Comparison of ENCODE assay signal across 21 cellular contexts in genomic region chr22:37664249-37665101, GRCh38. TPM values are rescaled to one million over a fixed set of nuclear protein-coding genes. Genes with fewer than 3 reads are reported as not detected.
DNase-seq lines count a peak whose midpoint lies in the region; ATAC-seq and TF ChIP-seq lines count a peak whose summit lies in the region.
"Had no signal": no experiment of that assay in that cellular context is flagged by ENCODE, and none has a peak within 500 bp of the region (broad histone marks: within the 10 kb centered on the region; RNA-seq: fewer than 3 reads in every experiment).

No MANE protein-coding gene starts in this region.

- no TSS peak for BruUV-seq in MCF 10A (replicated peaks; lab: Mats Ljungman, UMichigan)

- no peaks in the 10 kb centered on the region for H3K9me3 ChIP-seq in breast epithelium

- no peak for TF ChIP-seq POLR2A in breast epithelium (IDR thresholded peaks at IDR 0.05)

- ATAC-seq in HG03432 (IDR thresholded peaks at IDR 0.05; ENCODE audit: unreplicated experiment) (no peak), GM18867 (IDR thresholded peaks at IDR 0.05; ENCODE audit: unreplicated experiment) (no peak)
- ATAC-seq: HCT116, SK-N-SH treated with all-trans-retinoic acid at 6 μM for 48 hours had no signal

- H3K36me3 ChIP-seq in breast epithelium: no peaks in the 10 kb centered on the region

- DNase-seq in breast epithelium (ENCODE audit: low spot score in 2 of 2): peak in 1 of 2 donors; percentile 72
- DNase-seq in MCF 10A (ENCODE audit: unreplicated experiment): no peak
- DNase-seq in fibroblast of gingiva (ENCODE audit: low read depth): peak; percentile 29
- no peak for DNase-seq in neural crest cell (ENCODE audit: low read depth, low spot score)
- peak; percentile 96 for DNase-seq in superior temporal gyrus (ENCODE audit: extremely low spot score)
- no peak for DNase-seq in NCI-H510A (lab: John Stamatoyannopoulos, UW)
- DNase-seq: activated CD4-positive, alpha-beta T cell treated with anti-CD3 and anti-CD28 coated beads for 4 hours; activated CD8-positive, alpha-beta memory T cell treated with anti-CD3 and anti-CD28 coated beads, Interleukin-2, amount 50 U/mL, for 48 hours; activated naive CD4-positive, alpha-beta T cell; CD4-positive, alpha-beta T cell; NCI-H2029; NCI-H526; OCI-M1; stimulated activated CD4-positive, alpha-beta T cell treated with anti-CD3 and anti-CD28 coated beads, Interleukin-4, amount 100 ng/mL, for 1 hour; stimulated activated CD8-positive, alpha-beta memory T cell treated with anti-CD3 and anti-CD28 coated beads, Interleukin-4, amount 100 ng/mL, for 48 hours had no signal

- intact Hi-C loops in breast epithelium (cut with DNase I; ENCODE audit: low total_unique reads): no loop called here
- intact Hi-C loops in MCF 10A (cut with micrococcal nuclease): no loop called here

- H3K36me3 Mint-ChIP-seq in MCF 10A (ENCODE audit: insufficient read depth, unreplicated experiment) (peaks cover 31% of the 10 kb centered on the region), neural crest cell (ENCODE audit: low read depth) (peaks cover 9% of the 10 kb centered on the region)

- H3K9me3 Mint-ChIP-seq in MCF 10A (ENCODE audit: unreplicated experiment) (no peaks in the 10 kb centered on the region), neural crest cell (no peaks in the 10 kb centered on the region)
- H3K9me3 Mint-ChIP-seq: CD4-positive, alpha-beta T cell; nephron had no signal

- H3K4me3 Mint-ChIP-seq in MCF 10A (ENCODE audit: unreplicated experiment): no peak overlapping the region
- H3K4me3 Mint-ChIP-seq in neural crest cell: peak overlapping the region; percentile 80
- H3K4me3 Mint-ChIP-seq: CD4-positive, alpha-beta T cell; nephron had no signal

- peaks cover 10% of the 10 kb centered on the region for H3K4me1 Mint-ChIP-seq in MCF 10A (ENCODE audit: insufficient read depth, unreplicated experiment)
- H3K4me1 Mint-ChIP-seq in neural crest cell: peaks cover 45% of the 10 kb centered on the region

- POLR2A ChIA-PET in MCF 10A (lab: Yijun Ruan, JAX): interaction anchor here (0.5 to 1.5 kb wide), 4 partner anchors 11 to 208 kb away, joined by 3 to 7 read pairs (median 4); partner anchors contain the start of gene LGALS1

- H3K4me1 ChIP-seq in breast epithelium: peaks cover 4 to 15% of the 10 kb centered on the region in 2 donors

- CTCF ChIA-PET in MCF 10A (lab: Yijun Ruan, JAX): interaction anchor here (0.6 to 4.8 kb wide), 4 partner anchors 21 to 82 kb away, joined by 3 to 32 read pairs (median 3); no protein-coding TSS in a partner anchor

- H3K4me3 ChIP-seq in breast epithelium: no peak overlapping the region
- H3K4me3 ChIP-seq: lung had no signal

- no peaks in the 10 kb centered on the region for H3K27me3 Mint-ChIP-seq in MCF 10A (ENCODE audit: insufficient read depth, unreplicated experiment)
- no peaks in the 10 kb centered on the region for H3K27me3 Mint-ChIP-seq in neural crest cell (ENCODE audit: low read depth)
- H3K27me3 Mint-ChIP-seq: CD4-positive, alpha-beta T cell had no signal

- H3K27me3 ChIP-seq in breast epithelium: no peaks in the 10 kb centered on the region

- peak overlapping the region; percentile 48 to 70 for H3K27ac ChIP-seq in breast epithelium

- no peak overlapping the region for H3K27ac Mint-ChIP-seq in MCF 10A (ENCODE audit: low read depth, unreplicated experiment)
- no peak overlapping the region for H3K27ac Mint-ChIP-seq in neural crest cell (ENCODE audit: unreplicated experiment)
- H3K27ac Mint-ChIP-seq: CD4-positive, alpha-beta T cell; nephron had no signal

- TF ChIP-seq CTCF in breast epithelium (IDR thresholded peaks at IDR 0.05): no peak
- TF ChIP-seq CTCF in MCF 10A (IDR thresholded peaks at IDR 0.05; ENCODE audit: unreplicated experiment): no peak
- TF ChIP-seq CTCF in neural crest cell (conservative IDR thresholded peaks at IDR 0.05): no peak

RNA-seq across cellular contexts. Expression of gene PDXP, which starts 6.0 kb away (rescaled TPM):
- total RNA-seq in breast epithelium (1 to 10 TPM; 4.2 to 6.9 (median 4.2) TPM), MCF 10A (2022) (10.3 and 10.5 TPM in 2 replicates), neural crest cell (51.5 and 55.3 TPM in 2 replicates)

RNA-seq across cellular contexts. Expression of gene LGALS1, which starts 11.0 kb away (rescaled TPM):
- total RNA-seq in breast epithelium (1,000 to 10,000 TPM in 1 of 3 donors, 100 to 1,000 TPM in 2; 621 to 2,412 (median 641) TPM), MCF 10A (2022) (1,407 and 1,635 TPM in 2 replicates), neural crest cell (16.1 and 21.0 TPM in 2 replicates)

RNA-seq across cellular contexts. Expression of gene NOL12, which starts 21.7 kb away (rescaled TPM):
- total RNA-seq in breast epithelium (10 to 100 TPM; 24.5 to 29.4 (median 24.6) TPM), MCF 10A (2022) (47.1 and 50.8 TPM in 2 replicates), neural crest cell (43.3 and 44.5 TPM in 2 replicates)

RNA-seq across cellular contexts. Expression of gene SH3BP1, which starts 25.0 kb away (rescaled TPM):
- 1 to 10 TPM; 3.8 to 8.8 (median 7.3) TPM for total RNA-seq in breast epithelium
- total RNA-seq in MCF 10A (2022): 1.5 and 1.9 TPM in 2 replicates
- total RNA-seq in neural crest cell: 36.4 and 36.6 TPM in 2 replicates

RNA-seq across cellular contexts. Expression of gene TRIOBP, which starts 32.4 kb away (rescaled TPM):
- total RNA-seq in breast epithelium (10 to 100 TPM; 78.3 to 95.0 (median 88.3) TPM), MCF 10A (2022) (42.5 and 45.7 TPM in 2 replicates), neural crest cell (45.8 and 53.2 TPM in 2 replicates)

Comparison
In these comparisons a context has a peak if more than half of its experiments do, and no peak if none do; other contexts are left out.
1. DNase-seq: peak in fibroblast of gingiva (single experiment) and superior temporal gyrus (single experiment); none in MCF 10A (single experiment), neural crest cell (single experiment) and NCI-H510A (single experiment).
2. RNA of gene LGALS1, which starts 11.0 kb away (total RNA-seq): 1,407 to 1,635 TPM in MCF 10A and 621 to 2,412 TPM in breast epithelium; 16.1 to 21.0 TPM in neural crest cell; every median in the first group is over 10 times any median in the second.